ENCODE assay signal across 9 cellular contexts in genomic region chr14:68734231-68734732, GRCh38. TPM values are rescaled to one million over a fixed set of nuclear protein-coding genes. Genes with fewer than 3 reads are reported as not detected.
A peak's percentile ranks its signal among the peaks of the same experiment; 100 is the strongest.
DNase-seq lines count a peak whose midpoint lies in the region; ATAC-seq, FAIRE-seq and TF ChIP-seq lines count a peak whose summit lies in the region.
"Had no signal": no experiment of that assay in that cellular context is flagged by ENCODE, and none has a peak within 500 bp of the region (broad histone marks: within the 10 kb centered on the region; RNA-seq: fewer than 3 reads in every experiment).

No MANE protein-coding gene starts in this region.

- intact Hi-C loops in ascending aorta (cut with DNase I) = no loop called here

- no peaks in the 10 kb centered on the region for H3K9me3 ChIP-seq in neutrophil
- no peaks in the 10 kb centered on the region for H3K9me3 ChIP-seq in ascending aorta
- H3K9me3 ChIP-seq: suprapubic skin had no signal

- FAIRE-seq in HTR-8/SVneo (lab: Jason Lieb, UNC) = peak; percentile 88

- no peak for TF ChIP-seq CTCF in neutrophil (IDR thresholded peaks at IDR 0.05)
- TF ChIP-seq CTCF in ascending aorta (IDR thresholded peaks at IDR 0.05) = no peak

- H3K4me1 ChIP-seq in neutrophil (ENCODE audit: control insufficient read depth in 1 of 2, insufficient read depth in 1 of 2, low read depth in 1 of 2, low read length in 1 of 2) = peaks cover 82 to 84% of the 10 kb centered on the region in 2 experiments
- peaks cover 0 to 17% of the 10 kb centered on the region in 2 donors for H3K4me1 ChIP-seq in ascending aorta

- H3K27ac ChIP-seq in neutrophil = peak overlapping the region; percentile 100
- H3K27ac ChIP-seq in ascending aorta = no peak overlapping the region
- H3K27ac ChIP-seq: suprapubic skin had no signal

- DNase-seq in HTR-8/SVneo (ENCODE audit: insufficient read length, low spot score) (no peak), activated T-cell treated with anti-CD3 and anti-CD28 coated beads for 48 hours (ENCODE audit: low read depth) (peak; percentile 38), retina (no peak), ascending aorta (ENCODE audit: low spot score in 2 of 2) (no peak), T-helper 9 cell (no peak), amygdala (lab: John Stamatoyannopoulos, UW) (no peak)

- H3K4me3 ChIP-seq in neutrophil (ENCODE audit: low read depth in 1 of 2, low read length in 1 of 2) (peak overlapping the region; percentile 60 to 70), ascending aorta (no peak overlapping the region)
- H3K4me3 ChIP-seq: suprapubic skin had no signal

- H3K36me3 ChIP-seq in neutrophil (no peaks in the 10 kb centered on the region), ascending aorta (no peaks in the 10 kb centered on the region)
- H3K36me3 ChIP-seq: suprapubic skin had no signal

- ATAC-seq in GM18867 (IDR thresholded peaks at IDR 0.05; ENCODE audit: unreplicated experiment) = peak; percentile 53

- no peaks in the 10 kb centered on the region for H3K27me3 ChIP-seq in neutrophil
- H3K27me3 ChIP-seq in ascending aorta = no peaks in the 10 kb centered on the region
- H3K27me3 ChIP-seq: suprapubic skin had no signal

RNA-seq across cellular contexts. Expression of gene ZFP36L1, which starts 58.6 kb away (rescaled TPM):
- 772 TPM for total RNA-seq in ascending aorta

Comparison
In these comparisons a context has a peak if more than half of its experiments do, and no peak if none do; other contexts are left out.
1. H3K4me3 ChIP-seq: peak in neutrophil (2 of 2); none in ascending aorta (0 of 2).